In genomic region chr11:67372993-67373915, GRCh38 we compare ENCODE assay signal across 7 cellular contexts. TPM values are rescaled to one million over a fixed set of nuclear protein-coding genes. Genes with fewer than 3 reads are reported as not detected.
DNase-seq lines count a peak whose midpoint lies in the region; ATAC-seq, FAIRE-seq and TF ChIP-seq lines count a peak whose summit lies in the region.

TSS of gene CLCF1 (minus strand) at chr11:67373598. CDS start at chr11:67373539, 59 bp downstream.

- H3K79me1 ChIP-seq in H1 (ENCODE audit: low read depth, low read length): no peaks in the 10 kb centered on the region

- H3K4me1 Mint-ChIP-seq in activated CD4-positive, alpha-beta memory T cell treated with anti-CD3 and anti-CD28 coated beads, Interleukin-2, amount 10 ng/mL, durations not matched to agents 7 days and 5 days: peaks cover 47% of the 10 kb centered on the region
- H3K4me1 Mint-ChIP-seq in stimulated activated naive CD8-positive, alpha-beta T cell treated with anti-CD3 and anti-CD28 coated beads, Interleukin-15, Interleukin-2, amounts not matched to agents 100 ng/mL and 50 ng/mL, for 24 hours (ENCODE audit: low read depth): peaks cover 53% of the 10 kb centered on the region

- no peaks in the 10 kb centered on the region for H3K36me3 ChIP-seq in H1 (ENCODE audit: control insufficient read depth in 2 of 4, insufficient read depth in 4 of 4, low read length in 3 of 4)

- H2BK12ac ChIP-seq in H1 (ENCODE audit: low read depth, low read length): peak within 1 kb of the TSS; percentile 50; the same call in 1 of the 2 replicates

- H4K20me1 ChIP-seq in H1 (replicated peaks in 1 of 2; ENCODE audit: control insufficient read depth in 1 of 2, insufficient read depth in 2 of 2, low read length in 2 of 2): peaks cover 0 to 5% of the 10 kb centered on the region in 2 experiments

- H3K27ac Mint-ChIP-seq in activated CD4-positive, alpha-beta memory T cell treated with anti-CD3 and anti-CD28 coated beads, Interleukin-2, amount 10 ng/mL, durations not matched to agents 7 days and 5 days: peak within 1 kb of the TSS; percentile 56
- H3K27ac Mint-ChIP-seq in stimulated activated naive CD8-positive, alpha-beta T cell treated with anti-CD3 and anti-CD28 coated beads, Interleukin-15, Interleukin-2, amounts not matched to agents 100 ng/mL and 50 ng/mL, for 24 hours: peak within 1 kb of the TSS; percentile 94

- no peak within 1 kb of the TSS for H2BK20ac ChIP-seq in H1 (ENCODE audit: low read length)

- no peaks in the 10 kb centered on the region for H3K36me3 Mint-ChIP-seq in activated CD4-positive, alpha-beta memory T cell treated with anti-CD3 and anti-CD28 coated beads, Interleukin-2, amount 10 ng/mL, durations not matched to agents 7 days and 5 days (ENCODE audit: low read depth)
- no peaks in the 10 kb centered on the region for H3K36me3 Mint-ChIP-seq in stimulated activated naive CD8-positive, alpha-beta T cell treated with anti-CD3 and anti-CD28 coated beads, Interleukin-15, Interleukin-2, amounts not matched to agents 100 ng/mL and 50 ng/mL, for 24 hours (ENCODE audit: low read depth)

- no peak for FAIRE-seq in H1 (lab: Jason Lieb, UNC)

- no peak within 1 kb of the TSS for H3K23ac ChIP-seq in H1 (ENCODE audit: insufficient read length)

- peak within 1 kb of the TSS in 1 of 4 experiments; percentile 53; a peak in 1 of 7 replicates for H3K9ac ChIP-seq in H1 (replicated peaks in 1 of 4; ENCODE audit: extremely low read depth in 1 of 4, low read depth in 3 of 4, low read length in 3 of 4)

- H3K4me3 Mint-ChIP-seq in activated CD4-positive, alpha-beta memory T cell treated with anti-CD3 and anti-CD28 coated beads, Interleukin-2, amount 10 ng/mL, durations not matched to agents 7 days and 5 days: peak within 1 kb of the TSS; percentile 82
- peak within 1 kb of the TSS; percentile 89 for H3K4me3 Mint-ChIP-seq in stimulated activated naive CD8-positive, alpha-beta T cell treated with anti-CD3 and anti-CD28 coated beads, Interleukin-15, Interleukin-2, amounts not matched to agents 100 ng/mL and 50 ng/mL, for 24 hours

- H3K23me2 ChIP-seq in H1 (ENCODE audit: low read depth, low read length): peaks cover 25% of the 10 kb centered on the region; the same call in 1 of the 2 replicates

- H3K27me3 Mint-ChIP-seq in activated CD4-positive, alpha-beta memory T cell treated with anti-CD3 and anti-CD28 coated beads, Interleukin-2, amount 10 ng/mL, durations not matched to agents 7 days and 5 days: peaks cover 69% of the 10 kb centered on the region
- H3K27me3 Mint-ChIP-seq in stimulated activated naive CD8-positive, alpha-beta T cell treated with anti-CD3 and anti-CD28 coated beads, Interleukin-15, Interleukin-2, amounts not matched to agents 100 ng/mL and 50 ng/mL, for 24 hours: peaks cover 21% of the 10 kb centered on the region

- H3K4me3 ChIP-seq in H1 (ENCODE audit: extremely low read depth in 1 of 4, insufficient read depth in 2 of 4, low read depth in 3 of 4, low read length in 4 of 4): peak within 1 kb of the TSS; percentile 46 to 77 (median 54)

- no peak for TF ChIP-seq EP300 in H1 (IDR thresholded peaks at IDR 0.05; ENCODE audit: borderline replicate concordance in 1 of 2, low read depth in 2 of 2, low read length in 2 of 2)

- peaks cover 7 to 71% (median 58%) of the 10 kb centered on the region in 4 experiments for H3K27me3 ChIP-seq in H1 (replicated peaks in 1 of 4; ENCODE audit: control insufficient read depth in 3 of 4, extremely low read depth in 1 of 4, insufficient read depth in 3 of 4, low read length in 3 of 4)

- H3K9me3 Mint-ChIP-seq in activated CD4-positive, alpha-beta memory T cell treated with anti-CD3 and anti-CD28 coated beads, Interleukin-2, amount 10 ng/mL, durations not matched to agents 7 days and 5 days: no peaks in the 10 kb centered on the region
- no peaks in the 10 kb centered on the region for H3K9me3 Mint-ChIP-seq in stimulated activated naive CD8-positive, alpha-beta T cell treated with anti-CD3 and anti-CD28 coated beads, Interleukin-15, Interleukin-2, amounts not matched to agents 100 ng/mL and 50 ng/mL, for 24 hours

- H3K56ac ChIP-seq in H1 (replicated peaks; ENCODE audit: insufficient read length, low read depth, low read length): no peak within 1 kb of the TSS

- peaks cover 0 to 41% (median 37%) of the 10 kb centered on the region in 4 experiments; a peak in 6 of 7 replicates for H3K4me1 ChIP-seq in H1 (replicated peaks in 1 of 4; ENCODE audit: control insufficient read depth in 3 of 4, insufficient read depth in 4 of 4, low read length in 3 of 4)

- H3K4ac ChIP-seq in H1 (replicated peaks; ENCODE audit: insufficient read length, low read depth, low read length): peak within 1 kb of the TSS; percentile 4

- no peak within 1 kb of the TSS for H3K27ac ChIP-seq in H1 (ENCODE audit: low read depth, low read length)

- H2AK5ac ChIP-seq in H1 (ENCODE audit: low read depth, low read length): no peak within 1 kb of the TSS

- no peaks in the 10 kb centered on the region for H3K79me2 ChIP-seq in H1 (ENCODE audit: control insufficient read depth in 1 of 2, insufficient read depth in 2 of 2, low read length in 2 of 2)

- H4K91ac ChIP-seq in H1 (replicated peaks; ENCODE audit: insufficient read length, low read length): no peak within 1 kb of the TSS

- no peak within 1 kb of the TSS for H3K14ac ChIP-seq in H1 (ENCODE audit: insufficient read length)

- WGBS in H1 (ENCODE audit: extremely low coverage in 1 of 2, insufficient coverage in 1 of 2, insufficient read length in 1 of 2, insufficient replicate concordance in 2 of 2, low coverage in 1 of 2, low lambda C conversion rate in 2 of 2, missing lambda C conversion rate in 1 of 2), 2 experiments: 2% methylated on average over 26 of the region's 88 CpGs; no CpG with 5 or more reads in 1 of the 2 experiments

- peak within 1 kb of the TSS; percentile 71; the same call in 1 of the 2 replicates for H2BK5ac ChIP-seq in H1 (ENCODE audit: low read depth, low read length)

- H2BK15ac ChIP-seq in H1 (ENCODE audit: low read length): 0 out of 2 replicates have a peak within 1 kb of the TSS, but pooled peaks have one; percentile 61

- CTCF ChIA-PET in activated CD4-positive, alpha-beta memory T cell treated with anti-CD3 and anti-CD28 coated beads, Interleukin-2, amount 10 ng/mL, durations not matched to agents 7 days and 5 days (lab: Charles Lee): interaction anchor here (0.9 to 35.2 kb wide), 8 partner anchors 8 to 47 kb away, joined by 3 to 847 read pairs (median 8); partner anchors contain the start of genes POLD4 and PPP1CA
- CTCF ChIA-PET in H1 (lab: Charles Lee; ENCODE audit: partially characterized antibody): interaction anchor here (0.9 to 34.8 kb wide), 8 partner anchors 8 to 256 kb away, joined by 3 to 1305 read pairs (median 16); partner anchors contain the start of genes POLD4 and RAD9A

- DNase-seq in GM13976 (ENCODE audit: low spot score) (peak; percentile 84), NCI-H146 treated with DMSO at 0.1 percent for 48 hours (lab: John Stamatoyannopoulos, UW; ENCODE audit: unreplicated experiment) (peak; percentile 15), H1 (ENCODE audit: low read depth in 1 of 2, low spot score in 2 of 2) (peak in 1 of 2 experiments; percentile 75), midbrain (lab: John Stamatoyannopoulos, UW) (peak; percentile 19)
- peak; percentile 72 for DNase-seq in activated CD4-positive, alpha-beta memory T cell treated with anti-CD3 and anti-CD28 coated beads, Interleukin-2, amount 10 ng/mL, durations not matched to agents 7 days and 5 days

- no peak within 1 kb of the TSS for H2AFZ ChIP-seq in H1 (ENCODE audit: low read length)

- TF ChIP-seq RAD21 in H1 (IDR thresholded peaks at IDR 0.05 in 1 of 2, conservative IDR thresholded peaks at IDR 0.05 in 1 of 2; ENCODE audit: low read depth in 2 of 2, low read length in 2 of 2): no peak

- no peak within 1 kb of the TSS for H4K5ac ChIP-seq in H1 (ENCODE audit: insufficient read length, low read depth, low read length)

- TF ChIP-seq CTCF in GM13976 (IDR thresholded peaks at IDR 0.05; ENCODE audit: borderline replicate concordance, control extremely low read depth, extremely low read depth, insufficient read depth, missing control alignments) (no peak), H1 (IDR thresholded peaks at IDR 0.05; ENCODE audit: control extremely low read depth in 1 of 3, insufficient read depth in 1 of 3, low read depth in 1 of 3, low read length in 3 of 3) (peak in 1 of 3 experiments; percentile 3; a peak in 1 of 4 replicates)

- POLR2A ChIA-PET in activated CD4-positive, alpha-beta memory T cell treated with anti-CD3 and anti-CD28 coated beads, Interleukin-2, amount 10 ng/mL, durations not matched to agents 7 days and 5 days (lab: Charles Lee): interaction anchor here (1.2 to 6.1 kb wide), 5 partner anchors 12 to 134 kb away, joined by 3 to 85 read pairs (median 4); partner anchors contain the start of genes POLD4 and TMEM134
- POLR2A ChIA-PET in H1 (lab: Charles Lee; ENCODE audit: partially characterized antibody): interaction anchor here (0.9 to 1.8 kb wide), 7 partner anchors 8 to 20 kb away, joined by 3 to 5 read pairs (median 4); partner anchors contain the start of gene POLD4

- no peak for TF ChIP-seq POLR2A in H1 (IDR thresholded peaks at IDR 0.05; ENCODE audit: control extremely low read depth in 1 of 2, low read depth in 2 of 2, low read length in 2 of 2)

- no peak for ATAC-seq in GM19351 (IDR thresholded peaks at IDR 0.05; ENCODE audit: unreplicated experiment)

- in situ Hi-C loops in GM13976 (cut with MboI; ENCODE audit: low sequenced_read_pairs, unreplicated experiment): no loop called here

- H4K8ac ChIP-seq in H1 (ENCODE audit: extremely low read depth, insufficient read depth, low read length): no peak within 1 kb of the TSS; the same call in 1 of the 2 replicates

- H3K9me3 ChIP-seq in H1 (ENCODE audit: insufficient read depth in 2 of 2, low read depth in 1 of 2, low read length in 1 of 2): no peaks in the 10 kb centered on the region

- peak within 1 kb of the TSS; percentile 87 for H3K18ac ChIP-seq in H1 (ENCODE audit: extremely low read depth, low read length)

- peak within 1 kb of the TSS; percentile 87 to 96 for H3K4me2 ChIP-seq in H1 (ENCODE audit: insufficient read depth in 1 of 2, low read depth in 2 of 2, low read length in 2 of 2)

- no peak within 1 kb of the TSS for H2BK120ac ChIP-seq in H1 (replicated peaks; ENCODE audit: low read depth, low read length)

TF ChIP-seq in H1, 55 proteins besides CTCF, POLR2A, EP300 and RAD21 (continues in another document):
- TF ChIP-seq RNF2 (IDR thresholded peaks at IDR 0.05; ENCODE audit: borderline replicate concordance, low read depth, low read length, missing control alignments, poor library complexity, severe bottlenecking): peak; percentile 63

RNA-seq across cellular contexts. Expression of gene CLCF1, which starts in this region (rescaled TPM):
- total RNA-seq in activated CD4-positive, alpha-beta memory T cell treated with anti-CD3 and anti-CD28 coated beads, Interleukin-2, amount 10 ng/mL, durations not matched to agents 7 days and 5 days: under 1 TPM; 0.65 to 0.71 TPM
- total RNA-seq in H1 (2021; fragmentation: NEBNext Ultra II Directional; extraction: Animal tissue kit (Norgen Biotek cat#: 25700)): 0.32 and 0.57 TPM in 2 replicates
- 1.2 and 2.6 TPM in 2 replicates for polyA plus RNA-seq in H1 (2011; rRNA removed)
- 1.0 TPM for polyA plus RNA-seq in H1 (2011; cell fraction: cytosol; rRNA removed)
- polyA plus RNA-seq in H1 (2011; cell fraction: nucleus; rRNA removed): 2.7 TPM
- 0.81 to 1.2 TPM (median 1.0 TPM) in 4 replicates for polyA plus RNA-seq in H1 (2012, experiment 1 of 2)
- 0.81 TPM for polyA plus RNA-seq in H1 (2012, experiment 2 of 2)
- polyA plus RNA-seq in H1 (2013, experiment 1 of 2): 0.95 TPM
- 0.66 TPM for polyA plus RNA-seq in H1 (2013, experiment 2 of 2)
- 0.54 TPM in 2 replicates for polyA minus RNA-seq in H1 (2011; rRNA and poly(A)+ RNA removed)
- polyA minus RNA-seq in H1 (2011; cell fraction: cytosol; rRNA and poly(A)+ RNA removed): not detected
- 0.40 TPM for polyA minus RNA-seq in H1 (2011; cell fraction: nucleus; rRNA and poly(A)+ RNA removed)

Comparison
In these comparisons a context has a peak if more than half of its experiments do, and no peak if none do; other contexts are left out.
1. Peak in DNase-seq in activated CD4-positive, alpha-beta memory T cell treated with anti-CD3 and anti-CD28 coated beads, Interleukin-2, amount 10 ng/mL, durations not matched to agents 7 days and 5 days; RNA of the gene not detected or under 1 TPM.